In genomic region chr7:7554021-7554432, GRCh38 we compare ENCODE assay signal across 8 cellular contexts. TPM values are rescaled to one million over a fixed set of nuclear protein-coding genes. Genes with fewer than 3 reads are reported as not detected.
DNase-seq lines count a peak whose midpoint lies in the region; ATAC-seq, FAIRE-seq and TF ChIP-seq lines count a peak whose summit lies in the region.

No MANE protein-coding gene starts in this region.

- peaks cover 14% of the 10 kb centered on the region for H3K4me1 ChIP-seq in astrocyte (ENCODE audit: insufficient read depth, low read length)
- H3K4me1 ChIP-seq in HAP-1 = peaks cover 16% of the 10 kb centered on the region

- peak overlapping the region; percentile 46 for H3K4me2 ChIP-seq in astrocyte (ENCODE audit: low read length)

- no peak overlapping the region for H3K9ac ChIP-seq in astrocyte (ENCODE audit: low read length)

- in situ Hi-C loops in HAP-1 (cut with MboI; ENCODE audit: low sequenced_read_pairs) = no loop called here

- H4K20me1 ChIP-seq in astrocyte (ENCODE audit: insufficient read depth, low read length) = no peaks in the 10 kb centered on the region

- no peaks in the 10 kb centered on the region for H3K36me3 ChIP-seq in astrocyte (ENCODE audit: insufficient read depth, low read length)
- no peaks in the 10 kb centered on the region for H3K36me3 ChIP-seq in HAP-1 (replicated peaks)

- H3K4me1 Mint-ChIP-seq in astrocyte (ENCODE audit: low read depth, unreplicated experiment) (no peaks in the 10 kb centered on the region), nephron progenitor cell (peaks cover 17% of the 10 kb centered on the region)

- peak; percentile 93 for FAIRE-seq in astrocyte (lab: Jason Lieb, UNC)

- no peak for ATAC-seq in GM21786 (IDR thresholded peaks at IDR 0.05; ENCODE audit: unreplicated experiment)
- ATAC-seq in GM19351 (IDR thresholded peaks at IDR 0.05; ENCODE audit: unreplicated experiment) = no peak

- peaks cover 3% of the 10 kb centered on the region for H3K27me3 Mint-ChIP-seq in astrocyte (ENCODE audit: low read depth, unreplicated experiment)
- peaks cover 3% of the 10 kb centered on the region for H3K27me3 Mint-ChIP-seq in nephron progenitor cell (ENCODE audit: low read depth, poor library complexity)

- H3K9me3 Mint-ChIP-seq in astrocyte (ENCODE audit: unreplicated experiment) (peaks cover 14% of the 10 kb centered on the region), nephron progenitor cell (peaks cover 17% of the 10 kb centered on the region)

- DNase-seq in DMS153 (lab: John Stamatoyannopoulos, UW) (peak; percentile 61), NCI-H1694 (lab: John Stamatoyannopoulos, UW) (peak; percentile 35), astrocyte (ENCODE audit: low read depth) (peak; percentile 87), nephron progenitor cell (no peak), HAP-1 (ENCODE audit: low spot score in 2 of 2) (no peak), occipital lobe (lab: John Stamatoyannopoulos, UW) (no peak)

- H3K4me3 Mint-ChIP-seq in astrocyte (ENCODE audit: unreplicated experiment) (no peak overlapping the region), nephron progenitor cell (peak overlapping the region; percentile 21)

- H3K36me3 Mint-ChIP-seq in astrocyte (ENCODE audit: low read depth, unreplicated experiment) (peaks cover 3% of the 10 kb centered on the region), nephron progenitor cell (ENCODE audit: low read depth) (peaks cover 17% of the 10 kb centered on the region)

- H3K27ac ChIP-seq in astrocyte (ENCODE audit: low read depth, low read length) = peak overlapping the region; percentile 15

- TF ChIP-seq CTCF in astrocyte (IDR thresholded peaks at IDR 0.05; ENCODE audit: insufficient read depth, low read depth, low read length) = no peak
- no peak for TF ChIP-seq CTCF in nephron progenitor cell (IDR thresholded peaks at IDR 0.05)

- H3K27ac Mint-ChIP-seq in astrocyte (ENCODE audit: unreplicated experiment) (no peak overlapping the region), nephron progenitor cell (peak overlapping the region; percentile 76)

- no peak overlapping the region for H3K4me3 ChIP-seq in astrocyte (ENCODE audit: insufficient read depth, low read depth, low read length)
- H3K4me3 ChIP-seq in HAP-1 = no peak overlapping the region

- no peaks in the 10 kb centered on the region for H3K27me3 ChIP-seq in astrocyte (ENCODE audit: insufficient read depth, low read length)
- no peaks in the 10 kb centered on the region for H3K27me3 ChIP-seq in HAP-1 (ENCODE audit: low read depth)

- H3K79me2 ChIP-seq in astrocyte (ENCODE audit: insufficient read depth, low read length) = no peaks in the 10 kb centered on the region

- H3K9me3 ChIP-seq in astrocyte (ENCODE audit: insufficient read depth, low read depth, low read length) = no peaks in the 10 kb centered on the region
- H3K9me3 ChIP-seq in HAP-1 = no peaks in the 10 kb centered on the region

- H2AFZ ChIP-seq in astrocyte (ENCODE audit: low read depth, low read length) = no peak overlapping the region

RNA-seq across cellular contexts. Expression of gene MIOS, which starts 12.7 kb away (rescaled TPM):
- 14.7 and 16.4 TPM in 2 replicates for total RNA-seq in astrocyte
- 86.4 TPM for total RNA-seq in occipital lobe

RNA-seq across cellular contexts. Expression of gene COL28A1, which starts 18.4 kb away (rescaled TPM):
- 0.11 TPM in 1 of 2 replicates, not detected in the other for total RNA-seq in astrocyte
- total RNA-seq in occipital lobe = 0.62 TPM

Comparison
In these comparisons a context has a peak if more than half of its experiments do, and no peak if none do; other contexts are left out.
1. DNase-seq: peak in DMS153 (single experiment), NCI-H1694 (single experiment) and astrocyte (single experiment); none in nephron progenitor cell (single experiment), HAP-1 (0 of 2) and occipital lobe (single experiment).